Comparison of ENCODE assay signal across 10 cellular contexts in genomic region chr12:47736877-47737676, GRCh38. TPM values are rescaled to one million over a fixed set of nuclear protein-coding genes. Genes with fewer than 3 reads are reported as not detected.
DNase-seq lines count a peak whose midpoint lies in the region; ATAC-seq and TF ChIP-seq lines count a peak whose summit lies in the region.
"Had no signal": no experiment of that assay in that cellular context is flagged by ENCODE, and none has a peak within 500 bp of the region (broad histone marks: within the 10 kb centered on the region; RNA-seq: fewer than 3 reads in every experiment).

No MANE protein-coding gene starts in this region.

- H3K36me3 ChIP-seq in adrenal gland (replicated peaks in 1 of 2) (no peaks in the 10 kb centered on the region), heart right ventricle (peaks cover 0 to 16% (median 0%) of the 10 kb centered on the region in 9 donors), parathyroid adenoma (ENCODE audit: control insufficient read depth, insufficient read depth, low read length) (no peaks in the 10 kb centered on the region)
- H3K36me3 ChIP-seq: HAP-1 had no signal

- H3K27me3 ChIP-seq in adrenal gland, result no peaks in the 10 kb centered on the region
- H3K27me3 ChIP-seq in heart right ventricle, result no peaks in the 10 kb centered on the region
- H3K27me3 ChIP-seq in parathyroid adenoma (ENCODE audit: control insufficient read depth, insufficient read depth, low read length), result no peaks in the 10 kb centered on the region

- peak overlapping the region; percentile 60 for H3K4me2 ChIP-seq in parathyroid adenoma (ENCODE audit: low read length)

- no peak overlapping the region for H3K9ac ChIP-seq in parathyroid adenoma

- intact Hi-C loops in adrenal gland (cut with DNase I) (no loop called here), heart right ventricle (cut with DNase I) (loop anchor here in 4 of 10 donors (1.0 to 2.0 kb wide), 5 partner anchors 16 to 20 kb away; no protein-coding TSS in a partner anchor)

- H3K9me3 ChIP-seq in adrenal gland (replicated peaks in 1 of 3) (no peaks in the 10 kb centered on the region), heart right ventricle (no peaks in the 10 kb centered on the region), parathyroid adenoma (ENCODE audit: control insufficient read depth, low read length) (no peaks in the 10 kb centered on the region)
- H3K9me3 ChIP-seq: HAP-1 had no signal

- H3K4me1 ChIP-seq in adrenal gland (replicated peaks in 1 of 2), result peaks cover 24 to 52% of the 10 kb centered on the region in 2 donors
- peaks cover 47 to 94% (median 84%) of the 10 kb centered on the region in 9 donors for H3K4me1 ChIP-seq in heart right ventricle
- peaks cover 44% of the 10 kb centered on the region for H3K4me1 ChIP-seq in parathyroid adenoma
- H3K4me1 ChIP-seq: HAP-1 had no signal

- TF ChIP-seq POLR2A in adrenal gland (IDR thresholded peaks at IDR 0.05), result peak in 1 of 2 donors; percentile 73

- H3K27ac ChIP-seq in adrenal gland, result peak overlapping the region; percentile 23 to 90 (median 72)
- H3K27ac ChIP-seq in heart right ventricle, result peak overlapping the region; percentile 76 to 93 (median 86)
- peak overlapping the region; percentile 82 for H3K27ac ChIP-seq in parathyroid adenoma

- H3K79me2 ChIP-seq in parathyroid adenoma, result no peaks in the 10 kb centered on the region

- H2AFZ ChIP-seq in parathyroid adenoma, result peak overlapping the region; percentile 30

- peak; percentile 89 for DNase-seq in Ammon's horn (ENCODE audit: low spot score)
- peak; percentile 90 to 97 (median 96) for DNase-seq in adrenal gland
- DNase-seq in heart right ventricle, result peak; percentile 90 to 91
- no peak for DNase-seq in A172 (ENCODE audit: low spot score)
- DNase-seq: NCI-H187 had no signal

- H3K4me3 ChIP-seq in adrenal gland (peak overlapping the region in 1 of 4 donors; percentile 15), heart right ventricle (peak overlapping the region in 5 of 10 donors; percentile 1 to 18 (median 8)), parathyroid adenoma (ENCODE audit: low read depth, low read length) (peak overlapping the region; percentile 29)
- H3K4me3 ChIP-seq: HAP-1 had no signal

- WGBS in adrenal gland, 4 donors, result 21 to 31% (median 23%) methylated on average over 12 to 19 of the region's 19 CpGs
- WGBS in heart right ventricle, 2 donors, result 13% methylated on average over 19 of the region's 19 CpGs

- TF ChIP-seq CTCF in adrenal gland (IDR thresholded peaks at IDR 0.05), result no peak
- no peak for TF ChIP-seq CTCF in heart right ventricle (IDR thresholded peaks at IDR 0.05)
- TF ChIP-seq CTCF in parathyroid adenoma (IDR thresholded peaks at IDR 0.05), result no peak

- ATAC-seq in heart right ventricle (peak; percentile 77 to 89 (median 82)), GM19351 (IDR thresholded peaks at IDR 0.05; ENCODE audit: unreplicated experiment) (no peak), GM18502 (IDR thresholded peaks at IDR 0.05; ENCODE audit: poor library complexity, unreplicated experiment) (no peak), HG03354 (IDR thresholded peaks at IDR 0.05; ENCODE audit: poor library complexity, severe bottlenecking, unreplicated experiment) (no peak)

RNA-seq across cellular contexts. Expression of gene ENDOU, which starts 11.8 kb away (rescaled TPM):
- total RNA-seq in adrenal gland (1 to 10 TPM in 3 of 8 donors, under 1 TPM in 2, not detected in 3; 0.18 to 2.6 (median 1.1) TPM), heart right ventricle (under 1 TPM in 9 of 10 donors, not detected in 1; 0.11 to 0.56 (median 0.31) TPM)
- polyA plus RNA-seq in adrenal gland (under 1 TPM; 0.11 to 0.51 (median 0.16) TPM), heart right ventricle (under 1 TPM; 0.26 to 0.29 TPM)
- not detected in 2 replicates for total RNA-seq in A172 (2014; rRNA removed; shearing (Covaris generic))

RNA-seq across cellular contexts. Expression of gene RAPGEF3, which starts 21.6 kb away (rescaled TPM):
- total RNA-seq in adrenal gland (10 to 100 TPM in 3 of 8 donors, 1 to 10 TPM in 5; 2.4 to 14.6 (median 9.3) TPM), heart right ventricle (10 to 100 TPM in 9 of 10 donors, 1 to 10 TPM in 1; 9.5 to 54.9 (median 19.8) TPM)
- polyA plus RNA-seq in adrenal gland (10 to 100 TPM in 2 of 3 donors, 1 to 10 TPM in 1; 1.4 to 69.4 (median 43.8) TPM), heart right ventricle (100 to 1,000 TPM in 1 of 2 donors, 10 to 100 TPM in 1; 22.4 to 173 TPM)
- 1.3 and 1.4 TPM in 2 replicates for total RNA-seq in A172 (2014; rRNA removed; shearing (Covaris generic))

RNA-seq across cellular contexts. Expression of gene RPAP3, which starts 31.2 kb away (rescaled TPM):
- total RNA-seq in adrenal gland (10 to 100 TPM in 7 of 8 donors, 1 to 10 TPM in 1; 9.1 to 26.5 (median 16.7) TPM), heart right ventricle (10 to 100 TPM; 18.6 to 28.0 (median 21.8) TPM)
- polyA plus RNA-seq in adrenal gland (10 to 100 TPM in 1 of 3 donors, 1 to 10 TPM in 2; 7.3 to 56.1 (median 7.3) TPM), heart right ventricle (10 to 100 TPM in 1 of 2 donors, 1 to 10 TPM in 1; 4.8 to 10.1 TPM)
- total RNA-seq in A172 (2014; rRNA removed; shearing (Covaris generic)), result 27.7 and 44.8 TPM in 2 replicates

RNA-seq across cellular contexts. Expression of gene SLC48A1, which starts 36.0 kb away (rescaled TPM):
- 10 to 100 TPM; 52.5 to 91.9 (median 73.6) TPM for total RNA-seq in adrenal gland
- polyA plus RNA-seq in adrenal gland, result 10 to 100 TPM; 36.3 to 51.0 (median 44.8) TPM
- total RNA-seq in heart right ventricle, result 10 to 100 TPM; 18.6 to 31.9 (median 22.1) TPM
- polyA plus RNA-seq in heart right ventricle, result 10 to 100 TPM; 12.6 to 26.2 TPM
- total RNA-seq in A172 (2014; rRNA removed; shearing (Covaris generic)), result 4.3 and 10.0 TPM in 2 replicates

Comparison
In these comparisons a context has a peak if more than half of its experiments do, and no peak if none do; other contexts are left out.
1. ATAC-seq: peak in heart right ventricle (8 of 8); none in GM19351 (single experiment), GM18502 (single experiment) and HG03354 (single experiment).
2. Peak in every context shown above with its lines, with median percentiles within 50 percentile points of each other: H3K27ac ChIP-seq.